19 cellular contexts compared by ENCODE assay signal in genomic region chr2:54771166-54771565, GRCh38. TPM values are rescaled to one million over a fixed set of nuclear protein-coding genes. Genes with fewer than 3 reads are reported as not detected.
DNase-seq lines count a peak whose midpoint lies in the region; ATAC-seq and TF ChIP-seq lines count a peak whose summit lies in the region.
"Had no signal": no experiment of that assay in that cellular context is flagged by ENCODE, and none has a peak within 500 bp of the region (broad histone marks: within the 10 kb centered on the region; RNA-seq: fewer than 3 reads in every experiment).

No MANE protein-coding gene starts in this region.

- H3K4me1 Mint-ChIP-seq in endodermal cell = no peaks in the 10 kb centered on the region

- H3K9me3 Mint-ChIP-seq in endodermal cell = peaks cover 10% of the 10 kb centered on the region

- in situ Hi-C loops in astrocyte of the spinal cord (cut with HindIII; ENCODE audit: low sequenced_read_pairs) = no loop called here

- no peaks in the 10 kb centered on the region for H3K27me3 Mint-ChIP-seq in endodermal cell (ENCODE audit: insufficient read depth)
- H3K27me3 Mint-ChIP-seq: stimulated activated naive B cell treated with anti-CD40 and anti-IgM and Interleukin-4, amounts not matched to agents 10 μg/mL and 1 μg/mL and 100 μg/mL, for 72 hours had no signal

- no peak for ATAC-seq in GM18909 (IDR thresholded peaks at IDR 0.05; ENCODE audit: poor library complexity, unreplicated experiment)
- ATAC-seq: heart left ventricle, upper lobe of right lung had no signal

- TF ChIP-seq CTCF in astrocyte of the spinal cord (IDR thresholded peaks at IDR 0.05; ENCODE audit: low read depth, low read length) = no peak
- no peak for TF ChIP-seq CTCF in endodermal cell (conservative IDR thresholded peaks at IDR 0.05)

- no peak overlapping the region for H3K4me3 Mint-ChIP-seq in endodermal cell
- H3K4me3 Mint-ChIP-seq: stimulated activated naive B cell treated with anti-CD40 and anti-IgM and Interleukin-4, amounts not matched to agents 10 μg/mL and 1 μg/mL and 100 μg/mL, for 72 hours had no signal

- H3K36me3 ChIP-seq in endodermal cell (ENCODE audit: control insufficient read depth, insufficient read depth, low read length) = no peaks in the 10 kb centered on the region
- H3K36me3 ChIP-seq: heart left ventricle, ovary, upper lobe of right lung had no signal

- DNase-seq in AG20443 (ENCODE audit: low spot score) (peak; percentile 52), HT1080 (ENCODE audit: low read depth) (peak; percentile 77), astrocyte of the spinal cord (ENCODE audit: low read depth, low spot score) (peak; percentile 45), iris pigment epithelial cell (ENCODE audit: low read depth) (peak; percentile 48), NCI-H69 (lab: John Stamatoyannopoulos, UW) (no peak), GM19238 (ENCODE audit: insufficient read length, low spot score) (no peak), endodermal cell (no peak)
- DNase-seq: activated T-cell treated with anti-CD3 and anti-CD28 coated beads, Interleukin-2, amount 50 U/mL, for 48 hours; Caco-2; cerebellar nuclear complex; GF-D8; heart left ventricle; kidney glomerular epithelial cell; NCI-H1694; ovary; small intestine; stimulated activated naive B cell treated with anti-CD40 and anti-IgM and Interleukin-4, amounts not matched to agents 10 μg/mL and 1 μg/mL and 100 μg/mL, for 72 hours; upper lobe of right lung had no signal

- 90 to 93% methylated on average over 5 to 6 of the region's 6 CpGs for WGBS in endodermal cell (ENCODE audit: insufficient coverage in 1 of 2, insufficient read length in 1 of 2), 2 experiments

- no peak overlapping the region for H3K27ac ChIP-seq in endodermal cell (ENCODE audit: low read depth, low read length)
- H3K27ac ChIP-seq: heart left ventricle, ovary, upper lobe of right lung had no signal

- H3K36me3 Mint-ChIP-seq in endodermal cell (ENCODE audit: low read depth) = no peaks in the 10 kb centered on the region

- H3K27me3 ChIP-seq in endodermal cell (ENCODE audit: control insufficient read depth, insufficient read depth, low read length, poor library complexity, severe bottlenecking) = no peaks in the 10 kb centered on the region
- H3K27me3 ChIP-seq: heart left ventricle, ovary, upper lobe of right lung had no signal

- H3K9me3 ChIP-seq in endodermal cell (ENCODE audit: control insufficient read depth, low read length) = peaks cover 16% of the 10 kb centered on the region
- H3K9me3 ChIP-seq: ovary had no signal

- no peak overlapping the region for H3K9ac ChIP-seq in endodermal cell (ENCODE audit: extremely low read depth, low read length, poor library complexity, severe bottlenecking)

- H3K4me3 ChIP-seq in astrocyte of the spinal cord (ENCODE audit: low read depth, low read length) (no peak overlapping the region), endodermal cell (ENCODE audit: low read length) (no peak overlapping the region)
- H3K4me3 ChIP-seq: heart left ventricle, ovary, upper lobe of right lung had no signal

- no peaks in the 10 kb centered on the region for H3K4me1 ChIP-seq in endodermal cell (ENCODE audit: control insufficient read depth, insufficient read depth, low read length)
- H3K4me1 ChIP-seq: Caco-2, heart left ventricle, upper lobe of right lung had no signal

- H3K27ac Mint-ChIP-seq in endodermal cell = no peak overlapping the region

RNA-seq across cellular contexts. Expression of gene EML6, which starts 47.7 kb away (rescaled TPM):
- 1.6 and 1.8 TPM in 2 replicates for total RNA-seq in HT1080 (2014; rRNA removed; shearing (Covaris generic))
- 1.1 and 1.3 TPM in 2 replicates for polyA plus RNA-seq in HT1080 (2015; cell fraction: cytosol; rRNA removed)
- polyA plus RNA-seq in HT1080 (2015; cell fraction: nucleus; rRNA removed) = 4.5 TPM in 2 replicates
- 1 to 10 TPM; 1.4 to 2.1 TPM for total RNA-seq in endodermal cell
- 0.68 TPM for polyA plus RNA-seq in endodermal cell (2013, experiment 1 of 2)
- 0.70 TPM for polyA plus RNA-seq in endodermal cell (2013, experiment 2 of 2)

Comparison
In these comparisons a context has a peak if more than half of its experiments do, and no peak if none do; other contexts are left out.
1. DNase-seq: peak in AG20443 (single experiment), HT1080 (single experiment), astrocyte of the spinal cord (single experiment) and iris pigment epithelial cell (single experiment); none in NCI-H69 (single experiment), GM19238 (single experiment) and endodermal cell (single experiment).